ENCODE assay signal across 8 cellular contexts in genomic region chrX:48573690-48574269, GRCh38. TPM values are rescaled to one million over a fixed set of nuclear protein-coding genes. Genes with fewer than 3 reads are reported as not detected.
DNase-seq lines count a peak whose midpoint lies in the region; ATAC-seq and TF ChIP-seq lines count a peak whose summit lies in the region.

No MANE protein-coding gene starts in this region.

- H3K4me1 ChIP-seq in left lung (peaks cover 0 to 26% of the 10 kb centered on the region in 2 donors), subcutaneous abdominal adipose tissue (ENCODE audit: control insufficient read depth in 5 of 5, insufficient read depth in 5 of 5, low read length in 5 of 5) (peaks cover 0 to 22% (median 16%) of the 10 kb centered on the region in 5 donors)

- ATAC-seq in HG02970 (IDR thresholded peaks at IDR 0.05; ENCODE audit: low FRiP score, unreplicated experiment) (peak; percentile 11), left lung (no peak), HG02642 (IDR thresholded peaks at IDR 0.05; ENCODE audit: poor library complexity, unreplicated experiment) (no peak)

- intact Hi-C loops in left lung (cut with DNase I) = no loop called here

- no peaks in the 10 kb centered on the region for H3K9me3 ChIP-seq in left lung
- H3K9me3 ChIP-seq in subcutaneous abdominal adipose tissue (ENCODE audit: control insufficient read depth in 5 of 5, low read length in 5 of 5) = peaks cover 0 to 9% (median 5%) of the 10 kb centered on the region in 5 donors

- TF ChIP-seq CTCF in BJ (IDR thresholded peaks at IDR 0.05; ENCODE audit: insufficient read depth, low read depth, low read length) (no peak), brain microvascular endothelial cell (IDR thresholded peaks at IDR 0.05; ENCODE audit: low read depth, low read length, missing control alignments) (no peak), left lung (IDR thresholded peaks at IDR 0.05) (no peak)

- peak overlapping the region in 4 of 5 donors; percentile 56 to 93 (median 79) for H3K9ac ChIP-seq in subcutaneous abdominal adipose tissue (ENCODE audit: low read length in 5 of 5)

- no peak for DNase-seq in BJ (ENCODE audit: low read depth)
- peak; percentile 42 for DNase-seq in RKO (ENCODE audit: low spot score)
- DNase-seq in brain microvascular endothelial cell = peak; percentile 22
- peak in 1 of 2 donors; percentile 51 for DNase-seq in left lung
- no peak for DNase-seq in A172 (ENCODE audit: low spot score)

- H3K36me3 ChIP-seq in BJ (ENCODE audit: control insufficient read depth, insufficient read depth, low read length) (peaks cover 14% of the 10 kb centered on the region), brain microvascular endothelial cell (replicated peaks) (peaks cover 34% of the 10 kb centered on the region), left lung (peaks cover 0 to 37% of the 10 kb centered on the region in 2 donors), subcutaneous abdominal adipose tissue (ENCODE audit: control insufficient read depth in 5 of 5, insufficient read depth in 5 of 5, low read length in 5 of 5) (peaks cover 6 to 33% (median 26%) of the 10 kb centered on the region in 5 donors)

- in situ Hi-C loops in brain microvascular endothelial cell (cut with HindIII; ENCODE audit: low pct_ligation_motif_present, low sequenced_read_pairs) = no loop called here

- H3K27ac ChIP-seq in brain microvascular endothelial cell (peak overlapping the region; percentile 99), left lung (peak overlapping the region; percentile 98), subcutaneous abdominal adipose tissue (ENCODE audit: low read depth, low read length) (peak overlapping the region; percentile 99)

- POLR2A ChIA-PET in BJ (lab: Charles Lee) = interaction anchor here (0.6 to 0.9 kb wide), 3 partner anchors 9 to 97 kb away, joined by 3 read pairs; no protein-coding TSS in a partner anchor

- H3K27me3 ChIP-seq in BJ (ENCODE audit: control insufficient read depth, insufficient read depth, low read length) (no peaks in the 10 kb centered on the region), brain microvascular endothelial cell (replicated peaks) (no peaks in the 10 kb centered on the region), left lung (no peaks in the 10 kb centered on the region), subcutaneous abdominal adipose tissue (ENCODE audit: control insufficient read depth in 5 of 5, insufficient read depth in 4 of 5, low read length in 5 of 5) (no peaks in the 10 kb centered on the region)

- H3K4me3 ChIP-seq in BJ (ENCODE audit: low read depth, low read length) (peak overlapping the region; percentile 42), brain microvascular endothelial cell (ENCODE audit: low read depth, low read length) (peak overlapping the region; percentile 80), left lung (peak overlapping the region; percentile 62 to 64), subcutaneous abdominal adipose tissue (ENCODE audit: low read depth in 1 of 5, low read length in 5 of 5) (peak overlapping the region; percentile 57 to 88 (median 75))

- CTCF ChIA-PET in BJ (lab: Yijun Ruan, JAX) = no interaction called here

RNA-seq across cellular contexts. Expression of gene RBM3, which starts 0.5 kb away (rescaled TPM):
- polyA plus RNA-seq in BJ (2011; rRNA removed) = 333 and 406 TPM in 2 replicates
- polyA minus RNA-seq in BJ (2011; rRNA and poly(A)+ RNA removed) = 212 and 220 TPM in 2 replicates
- total RNA-seq in left lung = 100 to 1,000 TPM in 1 of 2 donors, 10 to 100 TPM in 1; 82.3 to 217 TPM
- 126 and 142 TPM in 2 replicates for total RNA-seq in A172 (2014; rRNA removed; shearing (Covaris generic))

RNA-seq across cellular contexts. Expression of gene WDR13, which starts 23.5 kb away (rescaled TPM):
- 41.8 and 119 TPM in 2 replicates for polyA plus RNA-seq in BJ (2011; rRNA removed)
- 60.0 and 64.3 TPM in 2 replicates for polyA minus RNA-seq in BJ (2011; rRNA and poly(A)+ RNA removed)
- 100 to 1,000 TPM; 108 to 114 TPM for total RNA-seq in left lung
- total RNA-seq in A172 (2014; rRNA removed; shearing (Covaris generic)) = 71.5 and 81.8 TPM in 2 replicates

RNA-seq across cellular contexts. Expression of gene TBC1D25, which starts 34.3 kb away (rescaled TPM):
- 10.6 and 17.8 TPM in 2 replicates for polyA plus RNA-seq in BJ (2011; rRNA removed)
- 9.5 and 11.1 TPM in 2 replicates for polyA minus RNA-seq in BJ (2011; rRNA and poly(A)+ RNA removed)
- total RNA-seq in left lung = 10 to 100 TPM; 11.8 to 15.2 TPM
- 8.6 and 12.7 TPM in 2 replicates for total RNA-seq in A172 (2014; rRNA removed; shearing (Covaris generic))

RNA-seq across cellular contexts. Expression of gene EBP, which starts 52.2 kb away (rescaled TPM):
- polyA plus RNA-seq in BJ (2011; rRNA removed) = 28.3 and 36.1 TPM in 2 replicates
- polyA minus RNA-seq in BJ (2011; rRNA and poly(A)+ RNA removed) = 31.3 and 42.1 TPM in 2 replicates
- total RNA-seq in left lung = 100 to 1,000 TPM in 1 of 2 donors, 10 to 100 TPM in 1; 74.2 to 200 TPM
- total RNA-seq in A172 (2014; rRNA removed; shearing (Covaris generic)) = 92.6 and 143 TPM in 2 replicates

Comparison
In these comparisons a context has a peak if more than half of its experiments do, and no peak if none do; other contexts are left out.
1. DNase-seq: peak in RKO (single experiment) and brain microvascular endothelial cell (single experiment); none in BJ (single experiment) and A172 (single experiment).
2. Peak in every context shown above with its lines, with median percentiles within 50 percentile points of each other: H3K4me3 ChIP-seq and H3K27ac ChIP-seq.